30 cellular contexts compared by ENCODE assay signal in genomic region chr4:11393551-11393950, GRCh38. TPM values are rescaled to one million over a fixed set of nuclear protein-coding genes. Genes with fewer than 3 reads are reported as not detected.
A peak's percentile ranks its signal among the peaks of the same experiment; 100 is the strongest.
DNase-seq lines count a peak whose midpoint lies in the region; ATAC-seq, FAIRE-seq and TF ChIP-seq lines count a peak whose summit lies in the region.
"Had no signal": no experiment of that assay in that cellular context is flagged by ENCODE, and none has a peak within 500 bp of the region (broad histone marks: within the 10 kb centered on the region; RNA-seq: fewer than 3 reads in every experiment).

No MANE protein-coding gene starts in this region.

- no peak overlapping the region for H4K5ac ChIP-seq in H1 (ENCODE audit: insufficient read length, low read depth, low read length)

- no peak overlapping the region for H3K4ac ChIP-seq in H1 (replicated peaks; ENCODE audit: insufficient read length, low read depth, low read length)

- H3K9me3 Mint-ChIP-seq in Calu3 (ENCODE audit: low read depth, unreplicated experiment), result no peaks in the 10 kb centered on the region
- H3K9me3 Mint-ChIP-seq: CD4-positive, alpha-beta T cell; CD8-positive, alpha-beta T cell had no signal

- H3K14ac ChIP-seq in H1 (ENCODE audit: insufficient read length), result no peak overlapping the region

- ATAC-seq in HG02870 (IDR thresholded peaks at IDR 0.05; ENCODE audit: unreplicated experiment) (no peak), T-helper 17 cell (no peak)
- ATAC-seq: A549; CD8-positive, alpha-beta T cell; GM12878 had no signal

- H3K4me2 ChIP-seq in H1 (ENCODE audit: insufficient read depth in 1 of 2, low read depth in 2 of 2, low read length in 2 of 2) (no peak overlapping the region), keratinocyte (ENCODE audit: control insufficient read depth, extremely low read depth, insufficient read depth, low read depth, low read length) (no peak overlapping the region)
- H3K4me2 ChIP-seq: A549; BLaER1 treated with 17β-estradiol and CSF1 and Interleukin-3, amounts not matched to agents 10 nM and 100 nM had no signal

- H3K4me3 ChIP-seq in H1 (ENCODE audit: extremely low read depth in 1 of 4, insufficient read depth in 2 of 4, low read depth in 3 of 4, low read length in 4 of 4) (no peak overlapping the region), keratinocyte (ENCODE audit: control insufficient read depth in 2 of 3, extremely low read depth in 1 of 3, insufficient read depth in 2 of 3, low read depth in 1 of 3, low read length in 3 of 3) (no peak overlapping the region)
- H3K4me3 ChIP-seq: A549; BLaER1 treated with 17β-estradiol and CSF1 and Interleukin-3, amounts not matched to agents 10 nM and 100 nM; GM12878 had no signal

- TF ChIP-seq CTCF in Calu3 (IDR thresholded peaks at IDR 0.05; ENCODE audit: unreplicated experiment), result no peak
- TF ChIP-seq CTCF in H1 (IDR thresholded peaks at IDR 0.05; ENCODE audit: control extremely low read depth in 1 of 3, insufficient read depth in 1 of 3, low read depth in 1 of 3, low read length in 3 of 3), result no peak
- no peak for TF ChIP-seq CTCF in keratinocyte (optimal IDR thresholded peaks at IDR 0.05 in 1 of 3, IDR thresholded peaks at IDR 0.05 in 1 of 3, conservative IDR thresholded peaks at IDR 0.05 in 1 of 3; ENCODE audit: extremely low read depth in 1 of 3, insufficient read depth in 2 of 3, low read length in 3 of 3)

- POLR2A ChIA-PET in H1 (lab: Charles Lee; ENCODE audit: partially characterized antibody), result no interaction called here

- no peak overlapping the region for H2AFZ ChIP-seq in H1 (ENCODE audit: low read length)
- H2AFZ ChIP-seq in keratinocyte (ENCODE audit: control insufficient read depth, low read length), result no peak overlapping the region

- no peaks in the 10 kb centered on the region for H3K79me2 ChIP-seq in H1 (ENCODE audit: control insufficient read depth in 1 of 2, insufficient read depth in 2 of 2, low read length in 2 of 2)
- H3K79me2 ChIP-seq in keratinocyte (ENCODE audit: control insufficient read depth, insufficient read depth, low read length), result no peaks in the 10 kb centered on the region

- no peak overlapping the region for H2BK20ac ChIP-seq in H1 (ENCODE audit: low read length)

- H4K91ac ChIP-seq in H1 (replicated peaks; ENCODE audit: insufficient read length, low read length), result no peak overlapping the region

- no peak overlapping the region for H2BK5ac ChIP-seq in H1 (ENCODE audit: low read depth, low read length)

- no peaks in the 10 kb centered on the region for H4K20me1 ChIP-seq in H1 (replicated peaks in 1 of 2; ENCODE audit: control insufficient read depth in 1 of 2, insufficient read depth in 2 of 2, low read length in 2 of 2)
- no peaks in the 10 kb centered on the region for H4K20me1 ChIP-seq in keratinocyte (ENCODE audit: control insufficient read depth, extremely low read depth, insufficient read depth, low read length)
- H4K20me1 ChIP-seq: BLaER1 treated with 17β-estradiol and CSF1 and Interleukin-3, amounts not matched to agents 10 nM and 100 nM had no signal

- FAIRE-seq in H1 (lab: Jason Lieb, UNC) (no peak), keratinocyte (lab: Jason Lieb, UNC) (peak; percentile 23)
- FAIRE-seq: A549, GM12878, GM12892, GM18507 had no signal

- H3K9me1 ChIP-seq in keratinocyte (ENCODE audit: control insufficient read depth, extremely low read depth, insufficient read depth, low read length), result no peaks in the 10 kb centered on the region

- TSS peak; percentile 3 for BruUV-seq in Calu3 (replicated peaks; lab: Mats Ljungman, UMichigan)

- H2BK12ac ChIP-seq in H1 (ENCODE audit: low read depth, low read length), result no peak overlapping the region

- no peak overlapping the region for H3K23ac ChIP-seq in H1 (ENCODE audit: insufficient read length)

- H3K18ac ChIP-seq in H1 (ENCODE audit: extremely low read depth, low read length), result no peak overlapping the region

- no peaks in the 10 kb centered on the region for H3K27me3 Mint-ChIP-seq in Calu3 (ENCODE audit: unreplicated experiment)
- H3K27me3 Mint-ChIP-seq in T-helper 17 cell, result peaks cover 10% of the 10 kb centered on the region
- H3K27me3 Mint-ChIP-seq: B cell; CD4-positive, alpha-beta T cell had no signal

- H3K27ac Mint-ChIP-seq in Calu3 (ENCODE audit: unreplicated experiment) (peak overlapping the region; percentile 4), T-helper 17 cell (no peak overlapping the region)
- H3K27ac Mint-ChIP-seq: B cell; CD4-positive, alpha-beta T cell; CD8-positive, alpha-beta T cell had no signal

- H2AK5ac ChIP-seq in H1 (ENCODE audit: low read depth, low read length), result no peak overlapping the region

- no peak overlapping the region for H2BK15ac ChIP-seq in H1 (ENCODE audit: low read length)

- H3K9ac ChIP-seq in H1 (replicated peaks in 1 of 4; ENCODE audit: extremely low read depth in 1 of 4, low read depth in 3 of 4, low read length in 3 of 4) (no peak overlapping the region), keratinocyte (ENCODE audit: control insufficient read depth, extremely low read depth, insufficient read depth, low read length) (no peak overlapping the region)
- H3K9ac ChIP-seq: BLaER1 treated with 17β-estradiol and CSF1 and Interleukin-3, amounts not matched to agents 10 nM and 100 nM had no signal

- no peaks in the 10 kb centered on the region for H3K79me1 ChIP-seq in H1 (ENCODE audit: low read depth, low read length)

- CTCF ChIA-PET in Calu3 (lab: Charles Lee), result no interaction called here
- CTCF ChIA-PET in H1 (lab: Charles Lee; ENCODE audit: partially characterized antibody), result interaction anchor here (1.5 kb wide), 1 partner anchor 811 kb away, joined by 4 read pairs; no protein-coding TSS in a partner anchor

- no peak for TF ChIP-seq RAD21 in H1 (IDR thresholded peaks at IDR 0.05 in 1 of 2, conservative IDR thresholded peaks at IDR 0.05 in 1 of 2; ENCODE audit: low read depth in 2 of 2, low read length in 2 of 2)

- no peak for TF ChIP-seq EP300 in H1 (IDR thresholded peaks at IDR 0.05; ENCODE audit: borderline replicate concordance in 1 of 2, low read depth in 2 of 2, low read length in 2 of 2)

- peak overlapping the region; percentile 60; the same call in 1 of the 2 replicates for H4K8ac ChIP-seq in H1 (ENCODE audit: extremely low read depth, insufficient read depth, low read length)

- H3K27ac ChIP-seq in H1 (ENCODE audit: low read depth, low read length) (no peak overlapping the region), keratinocyte (ENCODE audit: control insufficient read depth, insufficient read depth, low read length) (no peak overlapping the region)
- H3K27ac ChIP-seq: 22Rv1; A549; BLaER1 treated with 17β-estradiol and CSF1 and Interleukin-3, amounts not matched to agents 10 nM and 100 nM; C4-2B had no signal

- H3K36me3 Mint-ChIP-seq in Calu3 (ENCODE audit: insufficient read depth, unreplicated experiment) (peaks cover 44% of the 10 kb centered on the region), T-helper 17 cell (ENCODE audit: low read depth) (peaks cover 2% of the 10 kb centered on the region)
- H3K36me3 Mint-ChIP-seq: CD8-positive, alpha-beta T cell had no signal

- no peak overlapping the region for H2BK120ac ChIP-seq in H1 (replicated peaks; ENCODE audit: low read depth, low read length)

- 92 to 100% methylated on average over 1 to 2 of the region's 2 CpGs for WGBS in H1 (ENCODE audit: extremely low coverage in 1 of 2, insufficient coverage in 1 of 2, insufficient read length in 1 of 2, insufficient replicate concordance in 2 of 2, low coverage in 1 of 2, low lambda C conversion rate in 2 of 2, missing lambda C conversion rate in 1 of 2), 2 experiments

- H3K23me2 ChIP-seq in H1 (ENCODE audit: low read depth, low read length), result no peaks in the 10 kb centered on the region

- H3K9me3 ChIP-seq in H1 (ENCODE audit: insufficient read depth in 2 of 2, low read depth in 1 of 2, low read length in 1 of 2) (no peaks in the 10 kb centered on the region), keratinocyte (ENCODE audit: control insufficient read depth, low read depth, low read length) (no peaks in the 10 kb centered on the region), T-helper 17 cell (ENCODE audit: control insufficient read depth, low read length, poor library complexity, severe bottlenecking) (no peaks in the 10 kb centered on the region)
- H3K9me3 ChIP-seq: A549; BLaER1 treated with 17β-estradiol and CSF1 and Interleukin-3, amounts not matched to agents 10 nM and 100 nM; Caco-2 had no signal

- no peaks in the 10 kb centered on the region for H3K27me3 ChIP-seq in H1 (replicated peaks in 1 of 4; ENCODE audit: control insufficient read depth in 3 of 4, extremely low read depth in 1 of 4, insufficient read depth in 3 of 4, low read length in 3 of 4)
- H3K27me3 ChIP-seq in keratinocyte (ENCODE audit: control insufficient read depth, extremely low read depth, insufficient read depth, low read length), result no peaks in the 10 kb centered on the region
- H3K27me3 ChIP-seq: BLaER1 treated with 17β-estradiol and CSF1 and Interleukin-3, amounts not matched to agents 10 nM and 100 nM had no signal

- intact Hi-C loops in Calu3 (cut with micrococcal nuclease; ENCODE audit: unreplicated experiment), result no loop called here

- H3K4me3 Mint-ChIP-seq in Calu3 (ENCODE audit: low read depth, unreplicated experiment) (no peak overlapping the region), T-helper 17 cell (no peak overlapping the region)
- H3K4me3 Mint-ChIP-seq: B cell; CD4-positive, alpha-beta T cell; CD8-positive, alpha-beta T cell had no signal

- H3K4me1 ChIP-seq in H1 (replicated peaks in 1 of 4; ENCODE audit: control insufficient read depth in 3 of 4, insufficient read depth in 4 of 4, low read length in 3 of 4) (peaks cover 0 to 4% (median 0%) of the 10 kb centered on the region in 4 experiments; a peak in 1 of 7 replicates), keratinocyte (ENCODE audit: control insufficient read depth, extremely low read depth, insufficient read depth, low read length) (peaks cover 31% of the 10 kb centered on the region)
- H3K4me1 ChIP-seq: A549 had no signal

- DNase-seq in Calu3 (no peak), H1 (ENCODE audit: low read depth in 1 of 2, low spot score in 2 of 2) (no peak), keratinocyte (ENCODE audit: low read depth, low spot score) (no peak), renal cortical epithelial cell (ENCODE audit: low read depth) (peak; percentile 36), Kasumi-1 (lab: John Stamatoyannopoulos, UW) (no peak), T-helper 17 cell (no peak)
- DNase-seq: AML-193; Caco-2; CD4-positive, alpha-beta T cell; CD8-positive, alpha-beta T cell; DMS 273 treated with DMSO at 0.1 percent for 48 hours; DMS153; DMS53; DMS79; DND-41; EL; GDM1 had no signal

- H3K56ac ChIP-seq in H1 (replicated peaks; ENCODE audit: insufficient read length, low read depth, low read length), result no peak overlapping the region

- dilution Hi-C loops in keratinocyte (cut with MboI; ENCODE audit: extremely low pct_ligation_motif_present, low sequenced_read_pairs), result no loop called here

- TF ChIP-seq POLR2A in H1 (IDR thresholded peaks at IDR 0.05; ENCODE audit: control extremely low read depth in 1 of 2, low read depth in 2 of 2, low read length in 2 of 2), result no peak

- peaks cover 22% of the 10 kb centered on the region for H3K4me1 Mint-ChIP-seq in Calu3 (ENCODE audit: low read depth, unreplicated experiment)
- peaks cover 4% of the 10 kb centered on the region for H3K4me1 Mint-ChIP-seq in T-helper 17 cell

- H3K36me3 ChIP-seq in H1 (ENCODE audit: control insufficient read depth in 2 of 4, insufficient read depth in 4 of 4, low read length in 3 of 4) (no peaks in the 10 kb centered on the region), keratinocyte (ENCODE audit: control insufficient read depth in 2 of 2, extremely low read depth in 1 of 2, insufficient read depth in 2 of 2, low read length in 2 of 2) (no peaks in the 10 kb centered on the region)

RNA-seq across cellular contexts. Expression of gene HS3ST1, which starts 35.1 kb away (rescaled TPM):
- total RNA-seq in Calu3 (2022) (80.8 and 86.7 TPM in 2 replicates), renal cortical epithelial cell (7.6 and 16.9 TPM in 2 replicates), T-helper 17 cell (not detected)
- 1.5 and 1.7 TPM in 2 replicates for total RNA-seq in H1 (2021; fragmentation: NEBNext Ultra II Directional; extraction: Animal tissue kit (Norgen Biotek cat#: 25700))
- polyA plus RNA-seq in H1 (2011; rRNA removed) (0.50 and 1.0 TPM in 2 replicates), keratinocyte (2.0 to 3.7 TPM (median 3.3 TPM) in 3 replicates)
- polyA plus RNA-seq in H1 (2011; cell fraction: cytosol; rRNA removed), result 0.56 TPM
- polyA plus RNA-seq in H1 (2011; cell fraction: nucleus; rRNA removed), result 0.68 TPM
- 0.25 to 0.82 TPM (median 0.52 TPM) in 4 replicates for polyA plus RNA-seq in H1 (2012, experiment 1 of 2)
- 0.34 TPM for polyA plus RNA-seq in H1 (2012, experiment 2 of 2)
- polyA plus RNA-seq in H1 (2013, experiment 1 of 2), result 0.71 TPM
- polyA plus RNA-seq in H1 (2013, experiment 2 of 2), result 0.59 TPM
- polyA minus RNA-seq in H1 (2011; rRNA and poly(A)+ RNA removed), result 0.34 and 0.57 TPM in 2 replicates
- polyA minus RNA-seq in H1 (2011; cell fraction: cytosol; rRNA and poly(A)+ RNA removed), result 2.7 TPM
- polyA minus RNA-seq in H1 (2011; cell fraction: nucleus; rRNA and poly(A)+ RNA removed), result 0.50 TPM
- polyA plus RNA-seq in keratinocyte (2011; ENCODE audit: low read depth), result 1.5 TPM
- polyA plus RNA-seq in keratinocyte (2011; cell fraction: cytosol; rRNA removed), result 1.2 and 5.8 TPM in 2 replicates
- 4.0 and 5.2 TPM in 2 replicates for polyA plus RNA-seq in keratinocyte (2011; cell fraction: nucleus; rRNA removed)
- polyA plus RNA-seq in keratinocyte (2012; ENCODE audit: low replicate concordance), result 2.9 and 6.9 TPM in 2 replicates
- 2.4 to 7.4 TPM (median 2.7 TPM) in 3 replicates for polyA minus RNA-seq in keratinocyte
- polyA minus RNA-seq in keratinocyte (2011; cell fraction: cytosol; rRNA and poly(A)+ RNA removed), result 19.8 TPM
- polyA minus RNA-seq in keratinocyte (2011; cell fraction: nucleus; rRNA and poly(A)+ RNA removed), result 8.0 and 10.2 TPM in 2 replicates
- total RNA-seq: A172; CD4-positive, alpha-beta T cell; CD8-positive, alpha-beta T cell; Daoy; G401 had no signal
- polyA plus RNA-seq: BJ had no signal
